Comparison of ENCODE assay signal across 8 cellular contexts in genomic region chr19:36214388-36215275, GRCh38. TPM values are rescaled to one million over a fixed set of nuclear protein-coding genes. Genes with fewer than 3 reads are reported as not detected.
DNase-seq lines count a peak whose midpoint lies in the region; ATAC-seq and TF ChIP-seq lines count a peak whose summit lies in the region.

Gene ZNF146, plus strand, starts transcription at chr19:36215106. Its CDS starts 21,335 bp downstream, at chr19:36236441.
Gene ZNF565, minus strand, starts transcription at chr19:36214665. Its CDS starts 12,680 bp downstream, at chr19:36201985.

- no peak within 1 kb of the TSS for H3K4me3 Mint-ChIP-seq in activated CD4-positive, alpha-beta T cell treated with anti-CD3 and anti-CD28 coated beads, Interleukin-2, amount 10 ng/mL, durations not matched to agents 24 days and 14 days

- DNase-seq in NCI-H526 (lab: John Stamatoyannopoulos, UW), result peak; percentile 99 to 100
- DNase-seq in activated CD4-positive, alpha-beta T cell treated with anti-CD3 and anti-CD28 coated beads, Interleukin-2, amount 10 ng/mL, durations not matched to agents 24 days and 14 days, result peak; percentile 99
- peak; percentile 98 for DNase-seq in dedifferentiated amniotic fluid mesenchymal stem cell (ENCODE audit: extremely low spot score)
- DNase-seq in left kidney (ENCODE audit: low read depth, low spot score), result peak; percentile 99
- DNase-seq in stimulated activated CD4-positive, alpha-beta T cell treated with anti-CD3 and anti-CD28 coated beads, Interleukin-1b, Interleukin-23, amount 100 ng/mL, for 48 hours, result peak; percentile 98

- H3K9me3 Mint-ChIP-seq in activated CD4-positive, alpha-beta T cell treated with anti-CD3 and anti-CD28 coated beads, Interleukin-2, amount 10 ng/mL, durations not matched to agents 24 days and 14 days, result peaks cover 6% of the 10 kb centered on the region

- no peak within 1 kb of the TSS for H3K27ac Mint-ChIP-seq in activated CD4-positive, alpha-beta T cell treated with anti-CD3 and anti-CD28 coated beads, Interleukin-2, amount 10 ng/mL, durations not matched to agents 24 days and 14 days

- H3K4me1 Mint-ChIP-seq in activated CD4-positive, alpha-beta T cell treated with anti-CD3 and anti-CD28 coated beads, Interleukin-2, amount 10 ng/mL, durations not matched to agents 24 days and 14 days, result peaks cover 5% of the 10 kb centered on the region

- peaks cover 28% of the 10 kb centered on the region for H3K36me3 Mint-ChIP-seq in activated CD4-positive, alpha-beta T cell treated with anti-CD3 and anti-CD28 coated beads, Interleukin-2, amount 10 ng/mL, durations not matched to agents 24 days and 14 days (ENCODE audit: low read depth)

- TF ChIP-seq CTCF in C4-2B (conservative IDR thresholded peaks at IDR 0.05), result no peak

- ATAC-seq in GM19351 (IDR thresholded peaks at IDR 0.05; ENCODE audit: unreplicated experiment), result peak; percentile 89
- ATAC-seq in HG03469 (IDR thresholded peaks at IDR 0.05; ENCODE audit: unreplicated experiment), result peak; percentile 76

- no peaks in the 10 kb centered on the region for H3K27me3 Mint-ChIP-seq in activated CD4-positive, alpha-beta T cell treated with anti-CD3 and anti-CD28 coated beads, Interleukin-2, amount 10 ng/mL, durations not matched to agents 24 days and 14 days

- intact Hi-C loops in activated CD4-positive, alpha-beta T cell treated with anti-CD3 and anti-CD28 coated beads, Interleukin-2, amount 10 ng/mL, durations not matched to agents 24 days and 14 days (cut with micrococcal nuclease), result loop anchor here (1.0 to 10.0 kb wide), 17 partner anchors 74 to 1560 kb away; partner anchors contain the start of genes CAPNS1, TBCB, ZFP14 and ZNF260

- H3K27ac ChIP-seq in C4-2B, result peak within 1 kb of the TSS; percentile 91

RNA-seq across cellular contexts. Expression of gene ZNF146, which starts in this region (rescaled TPM):
- total RNA-seq in activated CD4-positive, alpha-beta T cell treated with anti-CD3 and anti-CD28 coated beads, Interleukin-2, amount 10 ng/mL, durations not matched to agents 24 days and 14 days, result 84.6 and 90.3 TPM in 2 replicates

RNA-seq across cellular contexts. Expression of gene ZNF565, which starts in this region (rescaled TPM):
- 1.6 and 2.2 TPM in 2 replicates for total RNA-seq in activated CD4-positive, alpha-beta T cell treated with anti-CD3 and anti-CD28 coated beads, Interleukin-2, amount 10 ng/mL, durations not matched to agents 24 days and 14 days

Comparison
In these comparisons a context has a peak if more than half of its experiments do, and no peak if none do; other contexts are left out.
1. Peak in every context shown above with its lines: DNase-seq, ATAC-seq and H3K27ac ChIP-seq.